11 cellular contexts compared by ENCODE assay signal in genomic region chr21:44066116-44066515, GRCh38. TPM values are rescaled to one million over a fixed set of nuclear protein-coding genes. Genes with fewer than 3 reads are reported as not detected.
DNase-seq lines count a peak whose midpoint lies in the region; ATAC-seq and TF ChIP-seq lines count a peak whose summit lies in the region.
"Had no signal": no experiment of that assay in that cellular context is flagged by ENCODE, and none has a peak within 500 bp of the region (broad histone marks: within the 10 kb centered on the region; RNA-seq: fewer than 3 reads in every experiment).

No MANE protein-coding gene starts in this region.

- H2AFZ ChIP-seq in SK-N-SH (ENCODE audit: low read depth): no peak overlapping the region
- H2AFZ ChIP-seq: PC-9 had no signal

- no peaks in the 10 kb centered on the region for H3K9me3 ChIP-seq in SK-N-SH

- peaks cover 28 to 66% of the 10 kb centered on the region in 2 experiments for H3K36me3 ChIP-seq in SK-N-SH (replicated peaks in 1 of 2; ENCODE audit: control insufficient read depth in 1 of 2, insufficient read depth in 2 of 2, low read length in 1 of 2)

- TF ChIP-seq EP300 in SK-N-SH (IDR thresholded peaks at IDR 0.05; ENCODE audit: borderline replicate concordance in 1 of 2, low read depth in 1 of 2, low read length in 1 of 2): no peak

- peaks cover 56% of the 10 kb centered on the region for H3K79me2 ChIP-seq in SK-N-SH (ENCODE audit: insufficient read depth)

- 96% methylated on average over 9 of the region's 10 CpGs for WGBS in SK-N-SH (ENCODE audit: low lambda C conversion rate)

- POLR2A ChIA-PET in activated CD4-positive, alpha-beta memory T cell treated with anti-CD3 and anti-CD28 coated beads for 36 hours (lab: Charles Lee): interaction anchor here (1.1 to 2.2 kb wide), 3 partner anchors 17 to 43 kb away, joined by 4 to 11 read pairs (median 5); no protein-coding TSS in a partner anchor
- POLR2A ChIA-PET in SK-N-SH (lab: Yijun Ruan, JAX): no interaction called here

- peak overlapping the region in 43 of 59 donors; percentile 0 to 83 (median 45) for H3K27ac ChIP-seq in dorsolateral prefrontal cortex
- H3K27ac ChIP-seq in SK-N-SH (ENCODE audit: low read depth in 2 of 2, low read length in 1 of 2): no peak overlapping the region
- H3K27ac ChIP-seq: PC-9 had no signal

- H3F3A ChIP-seq in SK-N-SH (replicated peaks; ENCODE audit: insufficient read depth): no peaks in the 10 kb centered on the region

- H4K20me1 ChIP-seq in SK-N-SH (ENCODE audit: insufficient read depth): peaks cover 8% of the 10 kb centered on the region; the same call in 1 of the 2 replicates

- no peaks in the 10 kb centered on the region; a peak in 1 of 4 replicates for H3K4me1 ChIP-seq in SK-N-SH (ENCODE audit: control insufficient read depth in 1 of 2, insufficient read depth in 2 of 2, low read depth in 1 of 2, low read length in 1 of 2)

- peaks cover 32% of the 10 kb centered on the region for H3K4me1 Mint-ChIP-seq in activated naive CD4-positive, alpha-beta T cell treated with anti-CD3 and anti-CD28 coated beads for 36 hours (ENCODE audit: low read depth)
- peaks cover 33% of the 10 kb centered on the region for H3K4me1 Mint-ChIP-seq in activated CD4-positive, alpha-beta memory T cell treated with anti-CD3 and anti-CD28 coated beads for 36 hours (ENCODE audit: low read depth)
- peaks cover 51% of the 10 kb centered on the region for H3K4me1 Mint-ChIP-seq in stimulated activated naive CD8-positive, alpha-beta T cell treated with anti-CD3 and anti-CD28 coated beads, Interleukin-15, amount 100 ng/mL, for 72 hours
- H3K4me1 Mint-ChIP-seq: brain had no signal

- H3K4me3 ChIP-seq in dorsolateral prefrontal cortex (no peak overlapping the region), SK-N-SH (ENCODE audit: low read depth in 2 of 2, low read length in 1 of 2) (no peak overlapping the region)
- H3K4me3 ChIP-seq: PC-9 had no signal

- TF ChIP-seq CTCF in dorsolateral prefrontal cortex (IDR thresholded peaks at IDR 0.05 in 54 of 56, conservative IDR thresholded peaks at IDR 0.05 in 2 of 56; ENCODE audit: low read depth in 1 of 56, partially characterized antibody in 56 of 56) (no peak), SK-N-SH (IDR thresholded peaks at IDR 0.05) (no peak)

- H3K27me3 Mint-ChIP-seq in activated naive CD4-positive, alpha-beta T cell treated with anti-CD3 and anti-CD28 coated beads for 36 hours (ENCODE audit: low read depth): no peaks in the 10 kb centered on the region
- H3K27me3 Mint-ChIP-seq in activated CD4-positive, alpha-beta memory T cell treated with anti-CD3 and anti-CD28 coated beads for 36 hours: no peaks in the 10 kb centered on the region
- H3K27me3 Mint-ChIP-seq in stimulated activated naive CD8-positive, alpha-beta T cell treated with anti-CD3 and anti-CD28 coated beads, Interleukin-15, amount 100 ng/mL, for 72 hours: no peaks in the 10 kb centered on the region
- H3K27me3 Mint-ChIP-seq: brain had no signal

- no peak for DNase-seq in activated naive CD4-positive, alpha-beta T cell treated with anti-CD3 and anti-CD28 coated beads for 36 hours
- no peak for DNase-seq in activated naive CD4-positive, alpha-beta T cell treated with Interleukin-2 at 50 U/mL for 16 hours
- no peak for DNase-seq in activated CD4-positive, alpha-beta memory T cell treated with anti-CD3 and anti-CD28 coated beads for 36 hours
- peak in 1 of 10 donors; percentile 24 for DNase-seq in dorsolateral prefrontal cortex
- no peak for DNase-seq in stimulated activated naive CD8-positive, alpha-beta T cell treated with anti-CD3 and anti-CD28 coated beads, Interleukin-15, amount 100 ng/mL, for 72 hours
- no peak for DNase-seq in NCI-H446 treated with DMSO at 0.1 percent for 48 hours (lab: John Stamatoyannopoulos, UW)
- DNase-seq in ecto neural progenitor cell (ENCODE audit: low spot score): no peak
- no peak for DNase-seq in SK-N-SH
- DNase-seq: left cardiac atrium, PC-9 had no signal

- intact Hi-C loops in activated naive CD4-positive, alpha-beta T cell treated with anti-CD3 and anti-CD28 coated beads for 36 hours (cut with micrococcal nuclease): no loop called here
- intact Hi-C loops in activated CD4-positive, alpha-beta memory T cell treated with anti-CD3 and anti-CD28 coated beads for 36 hours (cut with micrococcal nuclease): loop anchor here (5.0 kb wide), 1 partner anchor 39 kb away; no protein-coding TSS in a partner anchor
- intact Hi-C loops in dorsolateral prefrontal cortex (cut with DNase I): loop anchor here in 1 of 2 donors (5.0 kb wide), 1 partner anchor 79 kb away; no protein-coding TSS in a partner anchor

- H3K4me3 Mint-ChIP-seq in activated naive CD4-positive, alpha-beta T cell treated with anti-CD3 and anti-CD28 coated beads for 36 hours: peak overlapping the region; percentile 36
- no peak overlapping the region for H3K4me3 Mint-ChIP-seq in activated CD4-positive, alpha-beta memory T cell treated with anti-CD3 and anti-CD28 coated beads for 36 hours
- peak overlapping the region; percentile 62 to 71 for H3K4me3 Mint-ChIP-seq in stimulated activated naive CD8-positive, alpha-beta T cell treated with anti-CD3 and anti-CD28 coated beads, Interleukin-15, amount 100 ng/mL, for 72 hours
- H3K4me3 Mint-ChIP-seq: brain had no signal

- no peak for ATAC-seq in stimulated activated naive CD8-positive, alpha-beta T cell treated with anti-CD3 and anti-CD28 coated beads, Interleukin-15, amount 100 ng/mL, for 72 hours

- no peak overlapping the region for H3K9ac ChIP-seq in SK-N-SH

- no peak overlapping the region for H3K4me2 ChIP-seq in SK-N-SH
- H3K4me2 ChIP-seq: PC-9 had no signal

- peaks cover 23% of the 10 kb centered on the region for H3K36me3 Mint-ChIP-seq in activated naive CD4-positive, alpha-beta T cell treated with anti-CD3 and anti-CD28 coated beads for 36 hours (ENCODE audit: low read depth)
- peaks cover 45% of the 10 kb centered on the region for H3K36me3 Mint-ChIP-seq in activated CD4-positive, alpha-beta memory T cell treated with anti-CD3 and anti-CD28 coated beads for 36 hours

- no peaks in the 10 kb centered on the region for H3K9me3 Mint-ChIP-seq in activated naive CD4-positive, alpha-beta T cell treated with anti-CD3 and anti-CD28 coated beads for 36 hours
- H3K9me3 Mint-ChIP-seq in activated CD4-positive, alpha-beta memory T cell treated with anti-CD3 and anti-CD28 coated beads for 36 hours: no peaks in the 10 kb centered on the region
- H3K9me3 Mint-ChIP-seq in stimulated activated naive CD8-positive, alpha-beta T cell treated with anti-CD3 and anti-CD28 coated beads, Interleukin-15, amount 100 ng/mL, for 72 hours: no peaks in the 10 kb centered on the region
- H3K9me3 Mint-ChIP-seq: brain had no signal

- no peaks in the 10 kb centered on the region for H3K9me2 ChIP-seq in SK-N-SH

- H3K27me3 ChIP-seq in dorsolateral prefrontal cortex (no peaks in the 10 kb centered on the region), SK-N-SH (ENCODE audit: insufficient read depth) (no peaks in the 10 kb centered on the region)

- H3K27ac Mint-ChIP-seq in activated naive CD4-positive, alpha-beta T cell treated with anti-CD3 and anti-CD28 coated beads for 36 hours: peak overlapping the region; percentile 94
- peak overlapping the region; percentile 84 for H3K27ac Mint-ChIP-seq in activated CD4-positive, alpha-beta memory T cell treated with anti-CD3 and anti-CD28 coated beads for 36 hours
- H3K27ac Mint-ChIP-seq in stimulated activated naive CD8-positive, alpha-beta T cell treated with anti-CD3 and anti-CD28 coated beads, Interleukin-15, amount 100 ng/mL, for 72 hours: peak overlapping the region; percentile 95 to 97

- CTCF ChIA-PET in activated naive CD4-positive, alpha-beta T cell treated with anti-CD3 and anti-CD28 coated beads for 36 hours (lab: Charles Lee): interaction anchor here (0.6 to 0.9 kb wide), 2 partner anchors 17 to 20 kb away, joined by 4 to 5 read pairs; no protein-coding TSS in a partner anchor
- CTCF ChIA-PET in activated CD4-positive, alpha-beta memory T cell treated with anti-CD3 and anti-CD28 coated beads for 36 hours (lab: Charles Lee): interaction anchor here (1.0 to 1.5 kb wide), 3 partner anchors 13 to 53 kb away, joined by 3 to 5 read pairs (median 5); no protein-coding TSS in a partner anchor
- CTCF ChIA-PET in SK-N-SH (lab: Yijun Ruan, JAX): no interaction called here

- TF ChIP-seq RAD21 in SK-N-SH (IDR thresholded peaks at IDR 0.05; ENCODE audit: low read length): no peak

TF ChIP-seq in SK-N-SH, 30 proteins besides CTCF, POLR2A, EP300 and RAD21 (continues in another document):
- TF ChIP-seq, protein P1, sequence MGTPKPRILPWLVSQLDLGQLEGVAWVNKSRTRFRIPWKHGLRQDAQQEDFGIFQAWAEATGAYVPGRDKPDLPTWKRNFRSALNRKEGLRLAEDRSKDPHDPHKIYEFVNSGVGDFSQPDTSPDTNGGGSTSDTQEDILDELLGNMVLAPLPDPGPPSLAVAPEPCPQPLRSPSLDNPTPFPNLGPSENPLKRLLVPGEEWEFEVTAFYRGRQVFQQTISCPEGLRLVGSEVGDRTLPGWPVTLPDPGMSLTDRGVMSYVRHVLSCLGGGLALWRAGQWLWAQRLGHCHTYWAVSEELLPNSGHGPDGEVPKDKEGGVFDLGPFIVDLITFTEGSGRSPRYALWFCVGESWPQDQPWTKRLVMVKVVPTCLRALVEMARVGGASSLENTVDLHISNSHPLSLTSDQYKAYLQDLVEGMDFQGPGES (IDR thresholded peaks at IDR 0.05; ENCODE audit: low read depth, low read length): no peak

RNA-seq across cellular contexts. Expression of gene PWP2, which starts 41.1 kb away (rescaled TPM):
- 10 to 100 TPM; 29.6 to 30.9 TPM for total RNA-seq in activated naive CD4-positive, alpha-beta T cell treated with anti-CD3 and anti-CD28 coated beads for 36 hours
- 10 to 100 TPM; 38.5 to 39.8 TPM for total RNA-seq in activated CD4-positive, alpha-beta memory T cell treated with anti-CD3 and anti-CD28 coated beads for 36 hours
- 10 to 100 TPM in 86 of 120 experiments, 1 to 10 TPM in 34; 1.7 to 49.2 (median 15.0) TPM for total RNA-seq in dorsolateral prefrontal cortex
- 6.0 and 6.9 TPM in 2 replicates for polyA plus RNA-seq in SK-N-SH (2012; rRNA removed)
- 2.5 and 4.2 TPM in 2 replicates for polyA plus RNA-seq in SK-N-SH (2012; cell fraction: cytosol; rRNA removed)
- polyA plus RNA-seq in SK-N-SH (2012; cell fraction: nucleus; rRNA removed): 14.1 and 16.6 TPM in 2 replicates

RNA-seq across cellular contexts. Expression of gene TRAPPC10, which starts 54.0 kb away (rescaled TPM):
- 10 to 100 TPM; 37.1 to 38.6 TPM for total RNA-seq in activated naive CD4-positive, alpha-beta T cell treated with anti-CD3 and anti-CD28 coated beads for 36 hours
- 10 to 100 TPM; 46.1 to 50.5 TPM for total RNA-seq in activated CD4-positive, alpha-beta memory T cell treated with anti-CD3 and anti-CD28 coated beads for 36 hours
- 100 to 1,000 TPM in 1 of 120 experiments, 10 to 100 TPM in 119; 49.1 to 103 (median 69.3) TPM for total RNA-seq in dorsolateral prefrontal cortex
- 17.5 and 18.9 TPM in 2 replicates for polyA plus RNA-seq in SK-N-SH (2012; rRNA removed)
- 12.4 and 14.8 TPM in 2 replicates for polyA plus RNA-seq in SK-N-SH (2012; cell fraction: cytosol; rRNA removed)
- polyA plus RNA-seq in SK-N-SH (2012; cell fraction: nucleus; rRNA removed): 42.6 and 53.7 TPM in 2 replicates

Comparison
In these comparisons a context has a peak if more than half of its experiments do, and no peak if none do; other contexts are left out.
1. H3K27ac ChIP-seq: peak in dorsolateral prefrontal cortex (43 of 59); none in SK-N-SH (0 of 2).
2. Peak in every context shown above with its lines, with median percentiles within 50 percentile points of each other: H3K27ac Mint-ChIP-seq.